In genomic region chr21:32770514-32771133, GRCh38 we compare ENCODE assay signal across 8 cellular contexts. TPM values are rescaled to one million over a fixed set of nuclear protein-coding genes. Genes with fewer than 3 reads are reported as not detected.
DNase-seq lines count a peak whose midpoint lies in the region; ATAC-seq and TF ChIP-seq lines count a peak whose summit lies in the region.

No MANE protein-coding gene starts in this region.

- TF ChIP-seq CTCF in adrenal gland (IDR thresholded peaks at IDR 0.05) = no peak

- DNase-seq in activated T-cell treated with anti-CD3 and anti-CD28 coated beads for 4 hours (peak; percentile 7), KBM-7 (peak; percentile 42), adrenal gland (peak in 3 of 7 donors; percentile 36 to 46 (median 39)), NCI-H510A (lab: John Stamatoyannopoulos, UW) (no peak)
- no peak for DNase-seq in activated T-cell treated with anti-CD3 and anti-CD28 coated beads, Interleukin-2, amount 50 U/mL, for 48 hours

- H3K27ac ChIP-seq in adrenal gland (peak overlapping the region; percentile 67 to 93 (median 89)), iPS-20b (ENCODE audit: low read length) (peak overlapping the region; percentile 25), skin epidermis (peak overlapping the region; percentile 85 to 97 (median 91))

- H3K4me1 ChIP-seq in adrenal gland (replicated peaks in 1 of 2) = peaks cover 14 to 40% of the 10 kb centered on the region in 2 donors
- H3K4me1 ChIP-seq in iPS-20b (ENCODE audit: insufficient read depth, low read length) = peaks cover 8% of the 10 kb centered on the region; the same call in 1 of the 2 replicates

- H3K4me3 ChIP-seq in adrenal gland (peak overlapping the region in 3 of 4 donors; percentile 54 to 93 (median 77)), iPS-20b (ENCODE audit: low read length) (peak overlapping the region; percentile 100), skin epidermis (peak overlapping the region; percentile 63 to 91 (median 79))

- in situ Hi-C loops in KBM-7 (cut with MboI; ENCODE audit: low pct_unique_long_range_greater_than_20kb, low sequenced_read_pairs) = no loop called here

- ATAC-seq in HG03565 (IDR thresholded peaks at IDR 0.05; ENCODE audit: unreplicated experiment) = no peak

- H3K9ac ChIP-seq in iPS-20b (ENCODE audit: low read depth, low read length) = peak overlapping the region; percentile 98

- H3K36me3 ChIP-seq in adrenal gland (replicated peaks in 1 of 2) (no peaks in the 10 kb centered on the region), iPS-20b (ENCODE audit: insufficient read depth, low read depth, low read length) (peaks cover 42% of the 10 kb centered on the region)

- intact Hi-C loops in adrenal gland (cut with DNase I) = no loop called here

- TF ChIP-seq POLR2A in adrenal gland (IDR thresholded peaks at IDR 0.05) = no peak

- H3K27me3 ChIP-seq in adrenal gland (no peaks in the 10 kb centered on the region), iPS-20b (ENCODE audit: insufficient read depth, low read length) (no peaks in the 10 kb centered on the region)

- H3K9me3 ChIP-seq in adrenal gland (replicated peaks in 1 of 3) = no peaks in the 10 kb centered on the region
- no peaks in the 10 kb centered on the region for H3K9me3 ChIP-seq in iPS-20b (ENCODE audit: insufficient read depth, low read depth, low read length)

- 4 to 7% (median 5%) methylated on average over 12 to 14 of the region's 14 CpGs for WGBS in adrenal gland, 4 donors

RNA-seq across cellular contexts. Expression of gene PAXBP1, which starts 0.9 kb away (rescaled TPM):
- 10 to 100 TPM in 7 of 8 donors, 1 to 10 TPM in 1; 7.7 to 37.6 (median 21.0) TPM for total RNA-seq in adrenal gland
- 10 to 100 TPM; 19.6 to 41.1 (median 36.2) TPM for polyA plus RNA-seq in adrenal gland

RNA-seq across cellular contexts. Expression of gene SYNJ1, which starts 42.8 kb away (rescaled TPM):
- 10 to 100 TPM in 5 of 8 donors, 1 to 10 TPM in 3; 7.7 to 19.4 (median 12.6) TPM for total RNA-seq in adrenal gland
- 10 to 100 TPM in 1 of 3 donors, 1 to 10 TPM in 2; 5.0 to 15.6 (median 9.7) TPM for polyA plus RNA-seq in adrenal gland

Comparison
In these comparisons a context has a peak if more than half of its experiments do, and no peak if none do; other contexts are left out.
1. DNase-seq: peak in activated T-cell treated with anti-CD3 and anti-CD28 coated beads for 4 hours (single experiment) and KBM-7 (single experiment); none in activated T-cell treated with anti-CD3 and anti-CD28 coated beads, Interleukin-2, amount 50 U/mL, for 48 hours (0 of 2) and NCI-H510A (single experiment).
2. H3K27ac ChIP-seq: peak in every context shown above with its lines; median percentile 91 in skin epidermis; 89 in adrenal gland; 25 in iPS-20b.
3. Peak in every context shown above with its lines, with median percentiles within 50 percentile points of each other: H3K4me3 ChIP-seq.